In genomic region chr11:76783901-76784813, GRCh38 we compare ENCODE assay signal across 8 cellular contexts. TPM values are rescaled to one million over a fixed set of nuclear protein-coding genes. Genes with fewer than 3 reads are reported as not detected.
DNase-seq lines count a peak whose midpoint lies in the region; ATAC-seq and TF ChIP-seq lines count a peak whose summit lies in the region.

No MANE protein-coding gene starts in this region.

- H3K4me1 ChIP-seq in duodenal mucosa (ENCODE audit: control insufficient read depth in 1 of 2, insufficient read depth in 2 of 2, low read length in 2 of 2) (peaks cover 59 to 65% of the 10 kb centered on the region in 2 donors), lung (ENCODE audit: control insufficient read depth in 2 of 2, insufficient read depth in 2 of 2, low read length in 2 of 2) (peaks cover 0 to 9% of the 10 kb centered on the region in 2 donors), uterus (peaks cover 0 to 4% of the 10 kb centered on the region in 2 donors)

- WGBS in lung, 2 donors, result 4 to 11% methylated on average over 52 to 64 of the region's 64 CpGs

- peak overlapping the region; percentile 70 to 89 for H3K9ac ChIP-seq in duodenal mucosa (ENCODE audit: low read depth in 1 of 2, low read length in 2 of 2)

- H3K4me3 ChIP-seq in duodenal mucosa (ENCODE audit: low read depth in 1 of 2, low read length in 2 of 2) (peak overlapping the region; percentile 80 to 93), lung (peak overlapping the region; percentile 34), uterus (peak overlapping the region; percentile 58 to 96)

- no peaks in the 10 kb centered on the region for H3K9me3 ChIP-seq in duodenal mucosa (ENCODE audit: control insufficient read depth in 1 of 2, low read length in 2 of 2)
- no peaks in the 10 kb centered on the region for H3K9me3 ChIP-seq in lung (ENCODE audit: control insufficient read depth in 2 of 2, insufficient read depth in 1 of 2, low read length in 1 of 2)
- H3K9me3 ChIP-seq in uterus, result no peaks in the 10 kb centered on the region

- H3K27me3 ChIP-seq in duodenal mucosa (ENCODE audit: control insufficient read depth in 1 of 2, insufficient read depth in 2 of 2, low read length in 2 of 2) (no peaks in the 10 kb centered on the region), lung (ENCODE audit: control insufficient read depth, insufficient read depth) (no peaks in the 10 kb centered on the region), uterus (no peaks in the 10 kb centered on the region)

- TF ChIP-seq CTCF in lung (IDR thresholded peaks at IDR 0.05; ENCODE audit: control extremely low read depth, extremely low read depth) (no peak), uterus (IDR thresholded peaks at IDR 0.05) (no peak)

- H3K36me3 ChIP-seq in duodenal mucosa (ENCODE audit: control insufficient read depth in 1 of 2, insufficient read depth in 2 of 2, low read length in 2 of 2) (no peaks in the 10 kb centered on the region), lung (ENCODE audit: control insufficient read depth in 2 of 2, insufficient read depth in 2 of 2, low read length in 2 of 2) (no peaks in the 10 kb centered on the region), uterus (no peaks in the 10 kb centered on the region)

- H3K27ac ChIP-seq in duodenal mucosa (ENCODE audit: low read depth, low read length) (peak overlapping the region; percentile 91), lung (ENCODE audit: low read depth in 1 of 2, low read length in 1 of 2) (peak overlapping the region; percentile 36 to 48), uterus (peak overlapping the region; percentile 93 to 99)

- TF ChIP-seq POLR2A in uterus (IDR thresholded peaks at IDR 0.05), result peak; percentile 20 to 54

- ATAC-seq in lung (ENCODE audit: insufficient read depth, low FRiP score), result no peak
- ATAC-seq in GM19395 (IDR thresholded peaks at IDR 0.05; ENCODE audit: unreplicated experiment), result no peak
- ATAC-seq in GM19397 (IDR thresholded peaks at IDR 0.05; ENCODE audit: unreplicated experiment), result no peak

- intact Hi-C loops in uterus (cut with DNase I; ENCODE audit: low total_unique reads), result no loop called here

- DNase-seq in DMS 273 (lab: John Stamatoyannopoulos, UW; ENCODE audit: unreplicated experiment), result peak; percentile 71
- no peak for DNase-seq in DMS 273 treated with DMSO at 0.1 percent for 48 hours (lab: John Stamatoyannopoulos, UW)
- DNase-seq in OCI-M1 (lab: John Stamatoyannopoulos, UW), result peak; percentile 85
- DNase-seq in lung (ENCODE audit: low spot score), result no peak
- DNase-seq in uterus, result peak; percentile 76 to 85

RNA-seq across cellular contexts. Expression of gene TSKU, which starts 1.0 kb away (rescaled TPM):
- total RNA-seq in lung, result 10 to 100 TPM; 12.6 to 18.6 TPM
- 10 to 100 TPM in 1 of 2 donors, 1 to 10 TPM in 1; 3.7 to 10.6 TPM for polyA plus RNA-seq in lung
- total RNA-seq in uterus, result 100 to 1,000 TPM in 1 of 4 donors, 10 to 100 TPM in 3; 19.4 to 108 (median 27.4) TPM

Comparison
In these comparisons a context has a peak if more than half of its experiments do, and no peak if none do; other contexts are left out.
1. DNase-seq: peak in DMS 273 (single experiment), OCI-M1 (single experiment) and uterus (2 of 2); none in DMS 273 treated with DMSO at 0.1 percent for 48 hours (single experiment) and lung (single experiment).
2. H3K27ac ChIP-seq: peak in every context shown above with its lines; median percentile 96 in uterus; 91 in duodenal mucosa; 42 in lung.
3. H3K4me3 ChIP-seq: peak in every context shown above with its lines; median percentile 86 in duodenal mucosa; 77 in uterus; 34 in lung.